In the genomic region with DNA sequence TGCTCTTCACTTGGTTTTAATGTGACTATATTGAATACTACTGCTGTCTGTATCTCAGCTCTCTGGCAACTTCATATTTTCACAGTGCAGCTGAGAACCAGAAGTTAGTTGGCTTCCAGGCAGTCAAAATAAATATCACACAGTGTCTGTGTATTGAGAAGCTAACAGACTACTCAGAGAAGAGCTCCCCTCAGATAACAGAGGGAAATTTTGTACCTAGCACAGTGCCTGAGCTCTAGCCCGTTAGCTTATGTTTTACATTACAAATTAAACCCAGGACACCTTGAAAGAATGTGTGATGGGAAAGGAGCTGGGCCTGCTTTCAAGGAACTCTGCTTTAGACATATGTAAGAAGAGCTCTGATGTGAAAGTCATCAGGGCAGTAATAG, we compare ENCODE assay signal across 10 cellular contexts. TPM values are rescaled to one million over a fixed set of nuclear protein-coding genes. Genes with fewer than 3 reads are reported as not detected.
DNase-seq lines count a peak whose midpoint lies in the region; ATAC-seq, FAIRE-seq and TF ChIP-seq lines count a peak whose summit lies in the region.
"Had no signal": no experiment of that assay in that cellular context is flagged by ENCODE, and none has a peak within 500 bp of the region (broad histone marks: within the 10 kb centered on the region; RNA-seq: fewer than 3 reads in every experiment).

No MANE protein-coding gene starts in this region.

- WGBS in K562 (ENCODE audit: insufficient coverage, low coverage, missing lambda C conversion rate), result 100% methylated on average over 1 of the region's 1 CpG

- no peak overlapping the region for H3K9ac ChIP-seq in K562 (ENCODE audit: insufficient read depth in 1 of 2, low read depth in 2 of 2, low read length in 2 of 2)

- no peak for TF ChIP-seq EP300 in K562 (IDR thresholded peaks at IDR 0.05; ENCODE audit: low read length)

- H3K4me3 ChIP-seq in K562 (no peak overlapping the region), dorsolateral prefrontal cortex (peak overlapping the region in 2 of 59 donors; percentile 4 to 23)
- H3K4me3 ChIP-seq: spleen had no signal

- H3K9me3 Mint-ChIP-seq in osteocyte (ENCODE audit: unreplicated experiment), result no peaks in the 10 kb centered on the region
- H3K9me3 Mint-ChIP-seq in activated naive CD4-positive, alpha-beta T cell treated with anti-CD3 and anti-CD28 coated beads, Interleukin-2, amount 50 U/mL, for 72 hours, result peaks cover 0 to 3% of the 10 kb centered on the region in 2 donors
- H3K9me3 Mint-ChIP-seq: stimulated activated naive CD8-positive, alpha-beta T cell treated with anti-CD3 and anti-CD28 coated beads, Interleukin-15, Interleukin-2, amounts not matched to agents 100 ng/mL and 50 ng/mL, for 24 hours had no signal

- POLR2A ChIA-PET in K562 (lab: Yijun Ruan, JAX), result interaction anchor here (2.0 kb wide), 1 partner anchor 19 kb away, joined by 14 read pairs; no protein-coding TSS in a partner anchor

- no peak overlapping the region for H3K4me2 ChIP-seq in K562 (ENCODE audit: insufficient read depth, low read length)

- CTCF ChIA-PET in K562 (lab: Yijun Ruan, JAX; ENCODE audit: low intra/inter-chr PET ratio), result no interaction called here

- TF ChIP-seq CTCF in K562 (IDR thresholded peaks at IDR 0.05 in 2 of 3, conservative IDR thresholded peaks at IDR 0.05 in 1 of 3; ENCODE audit: insufficient read depth in 2 of 3, low read depth in 1 of 3, low read length in 3 of 3), result no peak
- no peak for TF ChIP-seq CTCF in osteocyte (IDR thresholded peaks at IDR 0.05)
- TF ChIP-seq CTCF in dorsolateral prefrontal cortex (IDR thresholded peaks at IDR 0.05 in 54 of 56, conservative IDR thresholded peaks at IDR 0.05 in 2 of 56; ENCODE audit: low read depth in 1 of 56, partially characterized antibody in 56 of 56), result no peak

- H3K4me1 Mint-ChIP-seq in osteocyte (ENCODE audit: unreplicated experiment), result peaks cover 37% of the 10 kb centered on the region

- ATAC-seq in GM18873 (IDR thresholded peaks at IDR 0.05; ENCODE audit: low FRiP score, unreplicated experiment) (peak; percentile 16), HG02852 (IDR thresholded peaks at IDR 0.05; ENCODE audit: unreplicated experiment) (peak; percentile 8), K562 (no peak)
- no peak for ATAC-seq in activated naive CD4-positive, alpha-beta T cell treated with anti-CD3 and anti-CD28 coated beads, Interleukin-2, amount 50 U/mL, for 72 hours

- H3K36me3 ChIP-seq in K562 (ENCODE audit: control insufficient read depth, insufficient read depth, low read length), result peaks cover 67% of the 10 kb centered on the region

- no peak for TF ChIP-seq POLR2A in K562 (conservative IDR thresholded peaks at IDR 0.05)

- intact Hi-C loops in K562 (cut with micrococcal nuclease), result no loop called here
- intact Hi-C loops in dorsolateral prefrontal cortex (cut with DNase I), result no loop called here

- H2AFZ ChIP-seq in K562 (ENCODE audit: low read depth, low read length), result no peak overlapping the region

- no TSS peak for BruUV-seq in K562 (replicated peaks; lab: Mats Ljungman, UMichigan)

- peak overlapping the region; percentile 90 for H3K27ac Mint-ChIP-seq in osteocyte (ENCODE audit: unreplicated experiment)
- peak overlapping the region in 1 of 2 donors; percentile 88 for H3K27ac Mint-ChIP-seq in activated naive CD4-positive, alpha-beta T cell treated with anti-CD3 and anti-CD28 coated beads, Interleukin-2, amount 50 U/mL, for 72 hours

- H3K36me3 Mint-ChIP-seq in osteocyte (ENCODE audit: unreplicated experiment), result peaks cover 6% of the 10 kb centered on the region
- H3K36me3 Mint-ChIP-seq in activated naive CD4-positive, alpha-beta T cell treated with anti-CD3 and anti-CD28 coated beads, Interleukin-2, amount 50 U/mL, for 72 hours, result peaks cover 3 to 28% of the 10 kb centered on the region in 2 donors

- DNase-seq in K562 (ENCODE audit: extremely low read depth in 1 of 4, low spot score in 3 of 4) (no peak), osteocyte (ENCODE audit: extremely low spot score, unreplicated experiment) (no peak), dorsolateral prefrontal cortex (no peak), GDM1 (lab: John Stamatoyannopoulos, UW) (no peak)
- DNase-seq in activated CD8-positive, alpha-beta memory T cell treated with anti-CD3 and anti-CD28 coated beads, Interleukin-2, amount 50 U/mL, for 4 hours, result no peak
- DNase-seq in activated naive CD4-positive, alpha-beta T cell treated with anti-CD3 and anti-CD28 coated beads, Interleukin-2, amount 50 U/mL, for 72 hours (ENCODE audit: low spot score in 2 of 2), result no peak
- DNase-seq: spleen had no signal

- in situ Hi-C loops in K562 (cut with MboI), result no loop called here

- FAIRE-seq in K562 (lab: Jason Lieb, UNC), result no peak

- H4K20me1 ChIP-seq in K562 (replicated peaks; ENCODE audit: control insufficient read depth, insufficient read depth, low read length), result peaks cover 19% of the 10 kb centered on the region

- H3K27me3 ChIP-seq in K562 (ENCODE audit: control insufficient read depth in 2 of 2, insufficient read depth in 2 of 2, low read length in 2 of 2), result no peaks in the 10 kb centered on the region
- no peaks in the 10 kb centered on the region for H3K27me3 ChIP-seq in dorsolateral prefrontal cortex
- H3K27me3 ChIP-seq: spleen had no signal

- peaks cover 82% of the 10 kb centered on the region for H3K79me2 ChIP-seq in K562 (ENCODE audit: control insufficient read depth, insufficient read depth, low read length)

- TF ChIP-seq RAD21 in K562 (CRISPR knock-in tag; conservative IDR thresholded peaks at IDR 0.05 in 1 of 2, IDR thresholded peaks at IDR 0.05 in 1 of 2), result no peak

- H3K27ac ChIP-seq in K562 (ENCODE audit: extremely low read depth, low read depth, low read length) (peak overlapping the region; percentile 19; the same call in 1 of the 3 replicates), dorsolateral prefrontal cortex (peak overlapping the region in 19 of 59 donors; percentile 4 to 73 (median 40))

- H3K4me3 Mint-ChIP-seq in osteocyte (ENCODE audit: unreplicated experiment), result no peak overlapping the region
- H3K4me3 Mint-ChIP-seq: stimulated activated naive CD8-positive, alpha-beta T cell treated with anti-CD3 and anti-CD28 coated beads, Interleukin-15, Interleukin-2, amounts not matched to agents 100 ng/mL and 50 ng/mL, for 24 hours had no signal

- peaks cover 0 to 17% of the 10 kb centered on the region in 2 experiments; a peak in 3 of 5 replicates for H3K4me1 ChIP-seq in K562 (replicated peaks in 1 of 2; ENCODE audit: control insufficient read depth in 2 of 2, insufficient read depth in 2 of 2, low read length in 2 of 2)

- H3K9me3 ChIP-seq in K562 (replicated peaks; ENCODE audit: control insufficient read depth, insufficient read depth, low read depth, low read length), result no peaks in the 10 kb centered on the region

- H3K27me3 Mint-ChIP-seq in osteocyte (ENCODE audit: unreplicated experiment), result no peaks in the 10 kb centered on the region
- H3K27me3 Mint-ChIP-seq: stimulated activated naive CD8-positive, alpha-beta T cell treated with anti-CD3 and anti-CD28 coated beads, Interleukin-15, Interleukin-2, amounts not matched to agents 100 ng/mL and 50 ng/mL, for 24 hours had no signal

- H3K9me1 ChIP-seq in K562 (ENCODE audit: control insufficient read depth, insufficient read depth, low read length), result no peaks in the 10 kb centered on the region

TF ChIP-seq in K562, 482 proteins besides CTCF, POLR2A, EP300 and RAD21 (continues in another document):
- no peak for TF ChIP-seq ZNF133 (CRISPR knock-in tag; IDR thresholded peaks at IDR 0.05)
- TF ChIP-seq, protein P1, sequence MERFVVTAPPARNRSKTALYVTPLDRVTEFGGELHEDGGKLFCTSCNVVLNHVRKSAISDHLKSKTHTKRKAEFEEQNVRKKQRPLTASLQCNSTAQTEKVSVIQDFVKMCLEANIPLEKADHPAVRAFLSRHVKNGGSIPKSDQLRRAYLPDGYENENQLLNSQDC (CRISPR knock-in tag; IDR thresholded peaks at IDR 0.05), result no peak
- no peak for TF ChIP-seq NRF1 (conservative IDR thresholded peaks at IDR 0.05 in 1 of 2, IDR thresholded peaks at IDR 0.05 in 1 of 2)
- no peak for TF ChIP-seq ZNF561 (CRISPR knock-in tag; conservative IDR thresholded peaks at IDR 0.05)
- TF ChIP-seq, protein P2, sequence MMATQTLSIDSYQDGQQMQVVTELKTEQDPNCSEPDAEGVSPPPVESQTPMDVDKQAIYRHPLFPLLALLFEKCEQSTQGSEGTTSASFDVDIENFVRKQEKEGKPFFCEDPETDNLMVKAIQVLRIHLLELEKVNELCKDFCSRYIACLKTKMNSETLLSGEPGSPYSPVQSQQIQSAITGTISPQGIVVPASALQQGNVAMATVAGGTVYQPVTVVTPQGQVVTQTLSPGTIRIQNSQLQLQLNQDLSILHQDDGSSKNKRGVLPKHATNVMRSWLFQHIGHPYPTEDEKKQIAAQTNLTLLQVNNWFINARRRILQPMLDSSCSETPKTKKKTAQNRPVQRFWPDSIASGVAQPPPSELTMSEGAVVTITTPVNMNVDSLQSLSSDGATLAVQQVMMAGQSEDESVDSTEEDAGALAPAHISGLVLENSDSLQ (IDR thresholded peaks at IDR 0.05), result no peak
- no peak for TF ChIP-seq MYBL2 (IDR thresholded peaks at IDR 0.05; ENCODE audit: low read depth)
- TF ChIP-seq MYBL2 (CRISPR knock-in tag; IDR thresholded peaks at IDR 0.05; ENCODE audit: borderline replicate concordance), result no peak

RNA-seq across cellular contexts. Expression of a gene that starts 22.7 kb away (rescaled TPM):
- 40.6 and 42.8 TPM in 2 replicates for total RNA-seq in K562 (2011; cell fraction: chromatin; rRNA removed; ENCODE audit: low replicate concordance)
- 21.5 and 22.1 TPM in 2 replicates for total RNA-seq in K562 (2011; cell fraction: nucleolus; rRNA removed)
- 31.1 and 35.1 TPM in 2 replicates for total RNA-seq in K562 (2011; cell fraction: nucleoplasm; rRNA removed)
- total RNA-seq in K562 (2014; rRNA removed), result 24.2 and 24.4 TPM in 2 replicates
- 29.8 and 32.3 TPM in 2 replicates for total RNA-seq in K562 (2014; rRNA removed; fragmentation: Illumina TruSeq; extraction: Trizol)
- total RNA-seq in K562 (2015; rRNA removed; fragmentation: Illumina TruSeq; extraction: Trizol), result 23.5 and 26.5 TPM in 2 replicates
- 37.3 and 37.9 TPM in 2 replicates for total RNA-seq in K562 (2021)
- 14.4 and 16.6 TPM in 2 replicates for polyA plus RNA-seq in K562 (2011; rRNA removed)
- 11.4 and 12.2 TPM in 2 replicates for polyA plus RNA-seq in K562 (2011; cell fraction: cytosol; rRNA removed)
- polyA plus RNA-seq in K562 (2011; cell fraction: nucleus; rRNA removed), result 21.5 and 25.9 TPM in 2 replicates
- polyA plus RNA-seq in K562 (2012), result 17.0 and 21.9 TPM in 2 replicates
- polyA plus RNA-seq in K562 (2014; fragmentation: Illumina TruSeq; extraction: Trizol), result 24.0 and 26.5 TPM in 2 replicates
- polyA plus RNA-seq in K562 (2014; fragmentation: Nextera tagmentation; extraction: Ambion mirVana), result 10 to 100 TPM in 1 of 2 experiments, 1 to 10 TPM in 1; 8.3 to 10.8 TPM
- 18.5 and 18.6 TPM in 2 replicates for polyA plus RNA-seq in K562 (2014; rRNA removed)
- 32.5 and 34.1 TPM in 2 replicates for polyA minus RNA-seq in K562 (2011; rRNA and poly(A)+ RNA removed)
- polyA minus RNA-seq in K562 (2011; cell fraction: cytosol; rRNA and poly(A)+ RNA removed), result 13.6 and 14.0 TPM in 2 replicates
- 21.7 and 22.4 TPM in 2 replicates for polyA minus RNA-seq in K562 (2011; cell fraction: nucleus; rRNA and poly(A)+ RNA removed)
- 19.7 and 20.4 TPM in 2 replicates for total RNA-seq in osteocyte
- 10 to 100 TPM; 21.3 to 55.2 (median 36.1) TPM for total RNA-seq in dorsolateral prefrontal cortex
- total RNA-seq in activated naive CD4-positive, alpha-beta T cell treated with anti-CD3 and anti-CD28 coated beads, Interleukin-2, amount 50 U/mL, for 72 hours, result 10 to 100 TPM; 28.0 to 51.9 TPM

Comparison
In these comparisons a context has a peak if more than half of its experiments do, and no peak if none do; other contexts are left out.
1. ATAC-seq: peak in GM18873 (single experiment) and HG02852 (single experiment); none in K562 (single experiment) and activated naive CD4-positive, alpha-beta T cell treated with anti-CD3 and anti-CD28 coated beads, Interleukin-2, amount 50 U/mL, for 72 hours (0 of 2).